Comparison of ENCODE assay signal across 8 cellular contexts in genomic region chr11:3056296-3057068, GRCh38. TPM values are rescaled to one million over a fixed set of nuclear protein-coding genes. Genes with fewer than 3 reads are reported as not detected.
DNase-seq lines count a peak whose midpoint lies in the region; ATAC-seq and TF ChIP-seq lines count a peak whose summit lies in the region.

No MANE protein-coding gene starts in this region.

- no peaks in the 10 kb centered on the region for H3K27me3 ChIP-seq in SU-DHL-6 (ENCODE audit: low read length)
- H3K27me3 ChIP-seq in muscle layer of duodenum (ENCODE audit: low read depth, low read length): no peaks in the 10 kb centered on the region

- H3K9ac ChIP-seq in SU-DHL-6 (ENCODE audit: low read length): peak overlapping the region; percentile 86

- H3F3A ChIP-seq in SU-DHL-6 (ENCODE audit: insufficient read depth): no peaks in the 10 kb centered on the region

- no peaks in the 10 kb centered on the region for H4K20me1 ChIP-seq in SU-DHL-6 (ENCODE audit: low read depth, low read length)

- TF ChIP-seq CTCF in SU-DHL-6 (IDR thresholded peaks at IDR 0.05; ENCODE audit: insufficient read depth, low read length, poor library complexity, severe bottlenecking) (no peak), coronary artery (IDR thresholded peaks at IDR 0.05) (no peak)

- DNase-seq in activated effector memory CD4-positive, alpha-beta T cell treated with anti-CD3 and anti-CD28 coated beads, Interleukin-2, amount 50 U/mL, for 16 hours: peak; percentile 76
- DNase-seq in activated effector memory CD4-positive, alpha-beta T cell treated with Interleukin-2 at 50 U/mL for 16 hours: no peak
- no peak for DNase-seq in coronary artery (ENCODE audit: low spot score)
- no peak for DNase-seq in NOMO-1 (lab: John Stamatoyannopoulos, UW; ENCODE audit: unreplicated experiment in 2 of 2)

- H3K27ac ChIP-seq in SU-DHL-6 (ENCODE audit: low read depth, low read length): peak overlapping the region; percentile 51
- peak overlapping the region; percentile 63 to 94 for H3K27ac ChIP-seq in coronary artery
- peak overlapping the region; percentile 67 for H3K27ac ChIP-seq in muscle layer of duodenum (ENCODE audit: low read length)
- H3K27ac ChIP-seq in urinary bladder (ENCODE audit: low read depth): no peak overlapping the region

- H3K36me3 ChIP-seq in SU-DHL-6 (ENCODE audit: low read length): no peaks in the 10 kb centered on the region
- peaks cover 4 to 9% of the 10 kb centered on the region in 2 donors for H3K36me3 ChIP-seq in muscle layer of duodenum (ENCODE audit: control insufficient read depth in 1 of 2, insufficient read depth in 2 of 2, low read length in 2 of 2)
- H3K36me3 ChIP-seq in urinary bladder (ENCODE audit: insufficient read depth): no peaks in the 10 kb centered on the region

- peak overlapping the region; percentile 89 for H2AFZ ChIP-seq in SU-DHL-6 (ENCODE audit: low read depth, low read length, severe bottlenecking)

- H3K9me2 ChIP-seq in SU-DHL-6 (replicated peaks; ENCODE audit: insufficient read depth, low read length): no peaks in the 10 kb centered on the region

- H3K4me2 ChIP-seq in SU-DHL-6 (ENCODE audit: low read depth, low read length, poor library complexity, severe bottlenecking): peak overlapping the region; percentile 74

- H3K4me1 ChIP-seq in muscle layer of duodenum (ENCODE audit: control insufficient read depth in 1 of 2, insufficient read depth in 2 of 2, low read length in 2 of 2): peaks cover 11 to 25% of the 10 kb centered on the region in 2 donors
- H3K4me1 ChIP-seq in urinary bladder (ENCODE audit: insufficient read depth): no peaks in the 10 kb centered on the region

- no peak for ATAC-seq in GM18858 (IDR thresholded peaks at IDR 0.05; ENCODE audit: unreplicated experiment)

- H3K79me2 ChIP-seq in SU-DHL-6 (ENCODE audit: insufficient read depth, low read length): peaks cover 52% of the 10 kb centered on the region

- no peaks in the 10 kb centered on the region for H3K9me3 ChIP-seq in SU-DHL-6 (ENCODE audit: insufficient read depth, low read length)
- H3K9me3 ChIP-seq in muscle layer of duodenum (ENCODE audit: control insufficient read depth in 1 of 2, low read length in 2 of 2): no peaks in the 10 kb centered on the region

- H3K4me3 ChIP-seq in SU-DHL-6 (ENCODE audit: insufficient read depth, low read length, poor library complexity, severe bottlenecking) (peak overlapping the region; percentile 90), coronary artery (peak overlapping the region; percentile 94), muscle layer of duodenum (ENCODE audit: low read depth in 1 of 2, low read length in 2 of 2) (peak overlapping the region; percentile 72 to 77), urinary bladder (ENCODE audit: low read depth, low read length) (peak overlapping the region; percentile 84)

- WGBS in urinary bladder: 2% methylated on average over 29 of the region's 29 CpGs

RNA-seq across cellular contexts. Expression of gene CARS1, which starts 0.7 kb away (rescaled TPM):
- 16.1 TPM for total RNA-seq in urinary bladder
- polyA plus RNA-seq in urinary bladder: 32.2 TPM
